ENCODE assay signal across 11 cellular contexts in the genomic region with DNA sequence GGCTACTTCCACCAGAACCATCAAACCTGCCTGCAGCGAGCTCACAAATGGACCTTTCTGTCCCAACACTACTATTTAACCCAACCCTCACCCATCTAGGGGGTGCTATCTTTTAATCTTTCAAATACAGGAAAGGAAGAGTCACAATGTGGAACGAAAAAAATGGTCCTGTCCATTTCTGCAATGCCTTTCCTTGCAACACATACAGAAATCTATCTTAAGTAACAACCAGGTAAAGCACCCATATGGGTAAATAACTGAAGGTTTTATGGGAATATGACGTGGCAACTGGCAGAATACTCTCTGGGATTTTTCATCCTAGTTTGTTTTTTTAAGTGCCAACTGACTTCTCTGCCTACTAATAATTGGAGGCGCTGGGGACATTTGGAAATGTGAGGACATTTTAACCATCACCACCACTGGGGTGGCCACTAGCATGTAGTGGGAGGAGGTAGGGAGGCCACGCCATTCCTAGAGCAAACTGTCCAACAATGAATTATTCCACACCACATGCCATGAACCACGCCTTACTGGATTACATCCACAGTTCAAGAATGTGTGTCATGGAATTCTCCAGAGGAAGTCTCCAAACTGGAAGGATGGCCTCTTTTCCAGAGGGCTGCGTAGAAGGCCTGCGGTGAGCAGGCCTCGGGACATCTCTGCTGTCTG. TPM values are rescaled to one million over a fixed set of nuclear protein-coding genes. Genes with fewer than 3 reads are reported as not detected.
DNase-seq lines count a peak whose midpoint lies in the region; ATAC-seq and TF ChIP-seq lines count a peak whose summit lies in the region.
"Had no signal": no experiment of that assay in that cellular context is flagged by ENCODE, and none has a peak within 500 bp of the region (broad histone marks: within the 10 kb centered on the region; RNA-seq: fewer than 3 reads in every experiment).

No MANE protein-coding gene starts in this region.

- H3K4me3 ChIP-seq in left ventricle myocardium inferior = no peak overlapping the region
- H3K4me3 ChIP-seq in aorta (ENCODE audit: low read length in 2 of 2) = no peak overlapping the region

- H3K36me3 ChIP-seq in left ventricle myocardium inferior = no peaks in the 10 kb centered on the region
- H3K36me3 ChIP-seq in aorta (ENCODE audit: control insufficient read depth in 1 of 2, insufficient read depth in 2 of 2, low read length in 1 of 2) = no peaks in the 10 kb centered on the region

- ATAC-seq in Right ventricle myocardium superior (ENCODE audit: poor library complexity) = peak; percentile 53
- ATAC-seq in aorta (ENCODE audit: low FRiP score) = peak; percentile 59
- ATAC-seq in GM21786 (IDR thresholded peaks at IDR 0.05; ENCODE audit: unreplicated experiment) = no peak

- 32 to 34% methylated on average over 9 of the region's 9 CpGs for WGBS in aorta, 2 donors

- H3K27me3 ChIP-seq in left ventricle myocardium inferior (ENCODE audit: low read depth) (no peaks in the 10 kb centered on the region), aorta (ENCODE audit: control insufficient read depth in 1 of 2, insufficient read depth in 2 of 2, low read length in 1 of 2) (no peaks in the 10 kb centered on the region)

- no peak for TF ChIP-seq CTCF in left ventricle myocardium inferior (IDR thresholded peaks at IDR 0.05; ENCODE audit: borderline replicate concordance)

- intact Hi-C loops in Right ventricle myocardium superior (cut with DNase I) (no loop called here), left ventricle myocardium inferior (cut with micrococcal nuclease) (no loop called here), aorta (cut with DNase I) (loop anchor here in 1 of 2 donors (5.0 kb wide), 1 partner anchor 35 kb away; no protein-coding TSS in a partner anchor)

- no peak overlapping the region for H3K27ac ChIP-seq in left ventricle myocardium inferior (replicated peaks)
- H3K27ac ChIP-seq in aorta (ENCODE audit: low read depth in 1 of 2, low read length in 2 of 2) = peak overlapping the region in 1 of 2 donors; percentile 43

- H3K4me1 ChIP-seq in left ventricle myocardium inferior = peaks cover 33% of the 10 kb centered on the region
- H3K4me1 ChIP-seq in aorta (ENCODE audit: control insufficient read depth in 1 of 2, insufficient read depth in 2 of 2, low read length in 2 of 2) = peaks cover 0 to 3% of the 10 kb centered on the region in 2 donors

- DNase-seq in Right ventricle myocardium superior = no peak
- no peak for DNase-seq in left ventricle myocardium inferior
- DNase-seq in fibroblast of gingiva (ENCODE audit: low read depth) = peak; percentile 50
- DNase-seq in myocyte (ENCODE audit: low read depth) = peak; percentile 98
- DNase-seq in aorta = no peak
- no peak for DNase-seq in KG1 (lab: John Stamatoyannopoulos, UW)
- DNase-seq in T-helper 2 cell = no peak
- DNase-seq: kidney, NCI-H526 treated with DMSO at 0.1 percent for 48 hours, T-helper 1 cell had no signal

- H3K9me3 ChIP-seq in left ventricle myocardium inferior (replicated peaks) (peaks cover 8% of the 10 kb centered on the region), aorta (ENCODE audit: control insufficient read depth, low read length) (no peaks in the 10 kb centered on the region)

RNA-seq across cellular contexts. Expression of a gene that starts 24.5 kb away (rescaled TPM):
- total RNA-seq in Right ventricle myocardium superior = 43.2 TPM
- total RNA-seq in left ventricle myocardium inferior = 40.6 TPM
- 241 and 322 TPM in 2 replicates for total RNA-seq in myocyte
- 267 TPM for polyA plus RNA-seq in myocyte (2012)
- 100 to 1,000 TPM; 117 to 140 TPM for total RNA-seq in aorta
- polyA plus RNA-seq in aorta = 10 to 100 TPM; 40.5 to 56.1 TPM

Comparison
In these comparisons a context has a peak if more than half of its experiments do, and no peak if none do; other contexts are left out.
1. DNase-seq: peak in fibroblast of gingiva (single experiment) and myocyte (single experiment); none in Right ventricle myocardium superior (single experiment), left ventricle myocardium inferior (single experiment), aorta (0 of 2), KG1 (single experiment) and T-helper 2 cell (0 of 5).